ENCODE assay signal across 1 cellular context in the genomic region with DNA sequence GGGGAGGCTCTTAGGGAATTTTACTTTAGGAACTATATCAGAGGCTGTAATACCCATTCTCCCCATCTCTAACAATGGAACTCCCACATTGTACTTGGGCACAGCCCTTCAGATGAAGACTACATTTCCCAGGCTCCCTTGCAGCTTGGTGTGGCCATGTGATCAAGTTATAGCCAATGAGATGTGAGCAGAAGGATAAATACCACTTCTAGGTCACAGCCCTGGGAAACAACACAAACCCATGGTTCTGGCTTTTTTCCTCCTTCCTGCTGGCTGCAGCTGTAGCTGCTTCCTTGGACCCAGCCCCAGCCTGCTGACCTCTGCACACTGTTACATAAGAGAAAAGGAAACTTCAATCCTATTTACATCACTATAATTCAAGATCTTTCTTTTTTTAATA.
TF ChIP-seq lines count a peak whose summit lies in the region.

No MANE protein-coding gene starts in this region.

TF ChIP-seq in K562, 482 proteins besides CTCF, POLR2A, EP300 and RAD21 (continued from another document and continues in another):
- TF ChIP-seq, protein P1, sequence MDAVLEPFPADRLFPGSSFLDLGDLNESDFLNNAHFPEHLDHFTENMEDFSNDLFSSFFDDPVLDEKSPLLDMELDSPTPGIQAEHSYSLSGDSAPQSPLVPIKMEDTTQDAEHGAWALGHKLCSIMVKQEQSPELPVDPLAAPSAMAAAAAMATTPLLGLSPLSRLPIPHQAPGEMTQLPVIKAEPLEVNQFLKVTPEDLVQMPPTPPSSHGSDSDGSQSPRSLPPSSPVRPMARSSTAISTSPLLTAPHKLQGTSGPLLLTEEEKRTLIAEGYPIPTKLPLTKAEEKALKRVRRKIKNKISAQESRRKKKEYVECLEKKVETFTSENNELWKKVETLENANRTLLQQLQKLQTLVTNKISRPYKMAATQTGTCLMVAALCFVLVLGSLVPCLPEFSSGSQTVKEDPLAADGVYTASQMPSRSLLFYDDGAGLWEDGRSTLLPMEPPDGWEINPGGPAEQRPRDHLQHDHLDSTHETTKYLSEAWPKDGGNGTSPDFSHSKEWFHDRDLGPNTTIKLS (IDR thresholded peaks at IDR 0.05; ENCODE audit: borderline replicate concordance, low read depth) = peak; percentile 71; the same call in 1 of the 2 replicates
- TF ChIP-seq CBFA2T2 (conservative IDR thresholded peaks at IDR 0.05) (peak; percentile 68), MNT (conservative IDR thresholded peaks at IDR 0.05) (peak in 1 of 2 experiments; percentile 22; a peak in 1 of 4 replicates), RUNX1 (IDR thresholded peaks at IDR 0.05; ENCODE audit: low read depth) (no peak), RBM25 (IDR thresholded peaks at IDR 0.05; ENCODE audit: low read depth, low read length, severe bottlenecking) (peak; percentile 48), MCM7 (IDR thresholded peaks at IDR 0.05) (no peak), STAT5B (CRISPR knock-in tag; IDR thresholded peaks at IDR 0.05) (no peak), ATF7 (IDR thresholded peaks at IDR 0.05) (peak; percentile 10; the same call in 1 of the 2 replicates), ATF1 (CRISPR knock-in tag; IDR thresholded peaks at IDR 0.05) (no peak), ATF1 (tag; IDR thresholded peaks at IDR 0.05) (peak; percentile 61; the same call in 1 of the 2 replicates), MTA1 (IDR thresholded peaks at IDR 0.05; ENCODE audit: borderline replicate concordance) (no peak), POLR2B (IDR thresholded peaks at IDR 0.05; ENCODE audit: low read depth, partially characterized antibody) (no peak), CBX1 (IDR thresholded peaks at IDR 0.05; ENCODE audit: low read depth) (no peak), RHOXF2B (CRISPR knock-in tag; conservative IDR thresholded peaks at IDR 0.05) (no peak), POU5F1 (IDR thresholded peaks at IDR 0.05; ENCODE audit: borderline replicate concordance, low read depth, low read length, partially characterized antibody) (no peak), HDGF (IDR thresholded peaks at IDR 0.05) (no peak), CBX3 (IDR thresholded peaks at IDR 0.05; ENCODE audit: borderline replicate concordance in 1 of 2, low read length in 2 of 2) (no peak), ZNF778 (CRISPR knock-in tag; IDR thresholded peaks at IDR 0.05) (no peak), UBTF (IDR thresholded peaks at IDR 0.05; ENCODE audit: borderline replicate concordance in 1 of 2, low read depth in 2 of 2, low read length in 2 of 2) (no peak), L3MBTL2 (IDR thresholded peaks at IDR 0.05) (0 out of 2 replicates have a peak, but pooled peaks have one; percentile 20), HOXB6 (CRISPR knock-in tag; IDR thresholded peaks at IDR 0.05; ENCODE audit: borderline replicate concordance) (no peak), NCOA2 (IDR thresholded peaks at IDR 0.05; ENCODE audit: partially characterized antibody in 2 of 2) (no peak), DPF2 (IDR thresholded peaks at IDR 0.05) (0 out of 2 replicates have a peak, but pooled peaks have one; percentile 17), ZNF3 (CRISPR knock-in tag; IDR thresholded peaks at IDR 0.05) (no peak), HCFC1 (IDR thresholded peaks at IDR 0.05; ENCODE audit: low read depth, low read length) (peak; percentile 97), RAD51 (IDR thresholded peaks at IDR 0.05; ENCODE audit: borderline replicate concordance, low read depth) (peak; percentile 95), USF2 (CRISPR knock-in tag; IDR thresholded peaks at IDR 0.05) (peak; percentile 99), NFYB (IDR thresholded peaks at IDR 0.05; ENCODE audit: extremely low read depth, insufficient read length) (peak; percentile 77), PKNOX1 (IDR thresholded peaks at IDR 0.05) (no peak), PTBP1 (IDR thresholded peaks at IDR 0.05; ENCODE audit: low read depth, low read length) (no peak), MBD2 (IDR thresholded peaks at IDR 0.05; ENCODE audit: borderline replicate concordance, low read depth) (peak; percentile 72), SRSF7 (optimal IDR thresholded peaks at IDR 0.05; ENCODE audit: low read depth, low read length) (no peak), CREB3 (tag; conservative IDR thresholded peaks at IDR 0.05; ENCODE audit: low read depth) (no peak), TARDBP (IDR thresholded peaks at IDR 0.05) (no peak), ZNF384 (IDR thresholded peaks at IDR 0.05; ENCODE audit: low read depth, low read length) (no peak), ZNF699 (CRISPR knock-in tag; IDR thresholded peaks at IDR 0.05; ENCODE audit: insufficient replicate concordance) (no peak), GABPB2 (CRISPR knock-in tag; conservative IDR thresholded peaks at IDR 0.05) (no peak), CGGBP1 (CRISPR knock-in tag; IDR thresholded peaks at IDR 0.05) (no peak), NR2C2 (CRISPR knock-in tag; IDR thresholded peaks at IDR 0.05) (no peak), NR2C2 (tag; IDR thresholded peaks at IDR 0.05) (peak; percentile 58)
- TF ChIP-seq, protein P2, sequence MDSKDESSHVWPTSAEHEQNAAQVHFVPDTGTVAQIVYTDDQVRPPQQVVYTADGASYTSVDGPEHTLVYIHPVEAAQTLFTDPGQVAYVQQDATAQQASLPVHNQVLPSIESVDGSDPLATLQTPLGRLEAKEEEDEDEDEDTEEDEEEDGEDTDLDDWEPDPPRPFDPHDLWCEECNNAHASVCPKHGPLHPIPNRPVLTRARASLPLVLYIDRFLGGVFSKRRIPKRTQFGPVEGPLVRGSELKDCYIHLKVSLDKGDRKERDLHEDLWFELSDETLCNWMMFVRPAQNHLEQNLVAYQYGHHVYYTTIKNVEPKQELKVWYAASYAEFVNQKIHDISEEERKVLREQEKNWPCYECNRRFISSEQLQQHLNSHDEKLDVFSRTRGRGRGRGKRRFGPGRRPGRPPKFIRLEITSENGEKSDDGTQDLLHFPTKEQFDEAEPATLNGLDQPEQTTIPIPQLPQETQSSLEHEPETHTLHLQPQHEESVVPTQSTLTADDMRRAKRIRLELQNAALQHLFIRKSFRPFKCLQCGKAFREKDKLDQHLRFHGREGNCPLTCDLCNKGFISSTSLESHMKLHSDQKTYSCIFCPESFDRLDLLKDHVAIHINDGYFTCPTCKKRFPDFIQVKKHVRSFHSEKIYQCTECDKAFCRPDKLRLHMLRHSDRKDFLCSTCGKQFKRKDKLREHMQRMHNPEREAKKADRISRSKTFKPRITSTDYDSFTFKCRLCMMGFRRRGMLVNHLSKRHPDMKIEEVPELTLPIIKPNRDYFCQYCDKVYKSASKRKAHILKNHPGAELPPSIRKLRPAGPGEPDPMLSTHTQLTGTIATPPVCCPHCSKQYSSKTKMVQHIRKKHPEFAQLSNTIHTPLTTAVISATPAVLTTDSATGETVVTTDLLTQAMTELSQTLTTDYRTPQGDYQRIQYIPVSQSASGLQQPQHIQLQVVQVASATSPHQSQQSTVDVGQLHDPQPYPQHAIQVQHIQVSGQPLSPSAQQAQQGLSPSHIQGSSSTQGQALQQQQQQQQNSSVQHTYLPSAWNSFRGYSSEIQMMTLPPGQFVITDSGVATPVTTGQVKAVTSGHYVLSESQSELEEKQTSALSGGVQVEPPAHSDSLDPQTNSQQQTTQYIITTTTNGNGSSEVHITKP (IDR thresholded peaks at IDR 0.05; ENCODE audit: partially characterized antibody) = peak; percentile 57
- TF ChIP-seq, protein P3, sequence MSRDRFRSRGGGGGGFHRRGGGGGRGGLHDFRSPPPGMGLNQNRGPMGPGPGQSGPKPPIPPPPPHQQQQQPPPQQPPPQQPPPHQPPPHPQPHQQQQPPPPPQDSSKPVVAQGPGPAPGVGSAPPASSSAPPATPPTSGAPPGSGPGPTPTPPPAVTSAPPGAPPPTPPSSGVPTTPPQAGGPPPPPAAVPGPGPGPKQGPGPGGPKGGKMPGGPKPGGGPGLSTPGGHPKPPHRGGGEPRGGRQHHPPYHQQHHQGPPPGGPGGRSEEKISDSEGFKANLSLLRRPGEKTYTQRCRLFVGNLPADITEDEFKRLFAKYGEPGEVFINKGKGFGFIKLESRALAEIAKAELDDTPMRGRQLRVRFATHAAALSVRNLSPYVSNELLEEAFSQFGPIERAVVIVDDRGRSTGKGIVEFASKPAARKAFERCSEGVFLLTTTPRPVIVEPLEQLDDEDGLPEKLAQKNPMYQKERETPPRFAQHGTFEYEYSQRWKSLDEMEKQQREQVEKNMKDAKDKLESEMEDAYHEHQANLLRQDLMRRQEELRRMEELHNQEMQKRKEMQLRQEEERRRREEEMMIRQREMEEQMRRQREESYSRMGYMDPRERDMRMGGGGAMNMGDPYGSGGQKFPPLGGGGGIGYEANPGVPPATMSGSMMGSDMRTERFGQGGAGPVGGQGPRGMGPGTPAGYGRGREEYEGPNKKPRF (IDR thresholded peaks at IDR 0.05; ENCODE audit: low read depth, low read length) = no peak
- TF ChIP-seq, protein P4, sequence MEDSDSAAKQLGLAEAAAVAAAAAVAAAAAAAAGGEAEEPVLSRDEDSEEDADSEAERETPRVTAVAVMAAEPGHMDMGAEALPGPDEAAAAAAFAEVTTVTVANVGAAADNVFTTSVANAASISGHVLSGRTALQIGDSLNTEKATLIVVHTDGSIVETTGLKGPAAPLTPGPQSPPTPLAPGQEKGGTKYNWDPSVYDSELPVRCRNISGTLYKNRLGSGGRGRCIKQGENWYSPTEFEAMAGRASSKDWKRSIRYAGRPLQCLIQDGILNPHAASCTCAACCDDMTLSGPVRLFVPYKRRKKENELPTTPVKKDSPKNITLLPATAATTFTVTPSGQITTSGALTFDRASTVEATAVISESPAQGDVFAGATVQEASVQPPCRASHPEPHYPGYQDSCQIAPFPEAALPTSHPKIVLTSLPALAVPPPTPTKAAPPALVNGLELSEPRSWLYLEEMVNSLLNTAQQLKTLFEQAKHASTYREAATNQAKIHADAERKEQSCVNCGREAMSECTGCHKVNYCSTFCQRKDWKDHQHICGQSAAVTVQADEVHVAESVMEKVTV (CRISPR knock-in tag; IDR thresholded peaks at IDR 0.05) = 0 out of 2 replicates have a peak, but pooled peaks have one; percentile 22
